20 cellular contexts compared by ENCODE assay signal in genomic region chr21:14528815-14529214, GRCh38. TPM values are rescaled to one million over a fixed set of nuclear protein-coding genes. Genes with fewer than 3 reads are reported as not detected.
DNase-seq lines count a peak whose midpoint lies in the region; ATAC-seq and TF ChIP-seq lines count a peak whose summit lies in the region.
"Had no signal": no experiment of that assay in that cellular context is flagged by ENCODE, and none has a peak within 500 bp of the region (broad histone marks: within the 10 kb centered on the region; RNA-seq: fewer than 3 reads in every experiment).

No MANE protein-coding gene starts in this region.

- peaks cover 26% of the 10 kb centered on the region for H3K36me3 Mint-ChIP-seq in activated CD8-positive, alpha-beta memory T cell treated with anti-CD3 and anti-CD28 coated beads, Interleukin-2, amount 10 ng/mL, durations not matched to agents 7 days and 5 days
- H3K36me3 Mint-ChIP-seq in CD4-positive, alpha-beta T cell (ENCODE audit: low read depth): peaks cover 13% of the 10 kb centered on the region
- peaks cover 36% of the 10 kb centered on the region for H3K36me3 Mint-ChIP-seq in activated T-helper 1 cell treated with anti-CD3 and anti-CD28 coated beads, Interleukin-12 subunit alpha, Interleukin-12 subunit beta, Interleukin-2, Interleukin-4 antibody, amounts not matched to agents 30 ng/mL and 10 ng/mL and 1 ng/mL, durations not matched to agents 14 hours and 24 hours and 36 hours (ENCODE audit: low read depth)

- no peaks in the 10 kb centered on the region for H3K36me3 ChIP-seq in left lung
- H3K36me3 ChIP-seq: brain microvascular endothelial cell, stomach had no signal

- H3K4me1 ChIP-seq in left lung: peaks cover 0 to 84% of the 10 kb centered on the region in 2 donors

- DNase-seq in activated CD8-positive, alpha-beta memory T cell treated with anti-CD3 and anti-CD28 coated beads, Interleukin-2, amount 10 ng/mL, durations not matched to agents 7 days and 5 days: no peak
- no peak for DNase-seq in activated CD8-positive, alpha-beta memory T cell treated with anti-CD3 and anti-CD28 coated beads, Interleukin-2, amount 50 U/mL, for 48 hours
- DNase-seq in CD4-positive, alpha-beta T cell: no peak
- DNase-seq in activated T-helper 1 cell treated with anti-CD3 and anti-CD28 coated beads, Interleukin-12 subunit alpha, Interleukin-12 subunit beta, Interleukin-2, Interleukin-4 antibody, amounts not matched to agents 30 ng/mL and 10 ng/mL and 1 ng/mL, durations not matched to agents 14 hours and 24 hours and 36 hours (ENCODE audit: low spot score): no peak
- no peak for DNase-seq in left lung
- DNase-seq in stimulated activated CD4-positive, alpha-beta T cell treated with anti-CD3 and anti-CD28 coated beads, Interleukin-4, amount 100 ng/mL, for 1 hour: no peak
- DNase-seq: activated gamma-delta T cell treated with Interleukin-2 at 50 U/mL for 16 hours, brain microvascular endothelial cell, DMS79, GOT3, NCI-H1048, NCI-H2107, NCI-H69, stomach had no signal

- H3K4me1 Mint-ChIP-seq in activated CD8-positive, alpha-beta memory T cell treated with anti-CD3 and anti-CD28 coated beads, Interleukin-2, amount 10 ng/mL, durations not matched to agents 7 days and 5 days: peaks cover 63% of the 10 kb centered on the region
- peaks cover 71% of the 10 kb centered on the region for H3K4me1 Mint-ChIP-seq in CD4-positive, alpha-beta T cell (ENCODE audit: low read depth)
- H3K4me1 Mint-ChIP-seq in activated T-helper 1 cell treated with anti-CD3 and anti-CD28 coated beads, Interleukin-12 subunit alpha, Interleukin-12 subunit beta, Interleukin-2, Interleukin-4 antibody, amounts not matched to agents 30 ng/mL and 10 ng/mL and 1 ng/mL, durations not matched to agents 14 hours and 24 hours and 36 hours (ENCODE audit: low read depth): peaks cover 70% of the 10 kb centered on the region

- no peak for TF ChIP-seq CTCF in CD4-positive, alpha-beta T cell (IDR thresholded peaks at IDR 0.05)
- TF ChIP-seq CTCF in left lung (IDR thresholded peaks at IDR 0.05): no peak

- no peaks in the 10 kb centered on the region for H3K27me3 ChIP-seq in CD4-positive, alpha-beta T cell (ENCODE audit: control insufficient read depth, insufficient read depth, low read length)
- H3K27me3 ChIP-seq in left lung: no peaks in the 10 kb centered on the region
- H3K27me3 ChIP-seq: brain microvascular endothelial cell, stomach had no signal

- peak overlapping the region; percentile 76 for H3K27ac Mint-ChIP-seq in activated CD8-positive, alpha-beta memory T cell treated with anti-CD3 and anti-CD28 coated beads, Interleukin-2, amount 10 ng/mL, durations not matched to agents 7 days and 5 days
- H3K27ac Mint-ChIP-seq in CD4-positive, alpha-beta T cell: peak overlapping the region; percentile 50
- peak overlapping the region; percentile 89 for H3K27ac Mint-ChIP-seq in activated T-helper 1 cell treated with anti-CD3 and anti-CD28 coated beads, Interleukin-12 subunit alpha, Interleukin-12 subunit beta, Interleukin-2, Interleukin-4 antibody, amounts not matched to agents 30 ng/mL and 10 ng/mL and 1 ng/mL, durations not matched to agents 14 hours and 24 hours and 36 hours

- H3K9me3 Mint-ChIP-seq in activated CD8-positive, alpha-beta memory T cell treated with anti-CD3 and anti-CD28 coated beads, Interleukin-2, amount 10 ng/mL, durations not matched to agents 7 days and 5 days (ENCODE audit: low read depth): no peaks in the 10 kb centered on the region
- H3K9me3 Mint-ChIP-seq in CD4-positive, alpha-beta T cell: no peaks in the 10 kb centered on the region
- no peaks in the 10 kb centered on the region for H3K9me3 Mint-ChIP-seq in activated T-helper 1 cell treated with anti-CD3 and anti-CD28 coated beads, Interleukin-12 subunit alpha, Interleukin-12 subunit beta, Interleukin-2, Interleukin-4 antibody, amounts not matched to agents 30 ng/mL and 10 ng/mL and 1 ng/mL, durations not matched to agents 14 hours and 24 hours and 36 hours
- H3K9me3 Mint-ChIP-seq: neural crest cell had no signal

- H3K4me3 ChIP-seq in left lung: no peak overlapping the region
- H3K4me3 ChIP-seq: A549, SK-N-MC, stomach had no signal

- peak overlapping the region; percentile 53 for H3K4me3 Mint-ChIP-seq in activated CD8-positive, alpha-beta memory T cell treated with anti-CD3 and anti-CD28 coated beads, Interleukin-2, amount 10 ng/mL, durations not matched to agents 7 days and 5 days
- peak overlapping the region; percentile 62 for H3K4me3 Mint-ChIP-seq in CD4-positive, alpha-beta T cell
- peak overlapping the region; percentile 73 for H3K4me3 Mint-ChIP-seq in activated T-helper 1 cell treated with anti-CD3 and anti-CD28 coated beads, Interleukin-12 subunit alpha, Interleukin-12 subunit beta, Interleukin-2, Interleukin-4 antibody, amounts not matched to agents 30 ng/mL and 10 ng/mL and 1 ng/mL, durations not matched to agents 14 hours and 24 hours and 36 hours
- H3K4me3 Mint-ChIP-seq: neural crest cell had no signal

- no peaks in the 10 kb centered on the region for H3K9me3 ChIP-seq in CD4-positive, alpha-beta T cell (ENCODE audit: control insufficient read depth, low read length)
- H3K9me3 ChIP-seq in left lung: no peaks in the 10 kb centered on the region
- H3K9me3 ChIP-seq: A549, stomach had no signal

- intact Hi-C loops in CD4-positive, alpha-beta T cell (cut with DNase I, micrococcal nuclease): loop anchor here (2.0 to 10.0 kb wide), 3 partner anchors 14 to 206 kb away; no protein-coding TSS in a partner anchor
- intact Hi-C loops in activated T-helper 1 cell treated with anti-CD3 and anti-CD28 coated beads, Interleukin-12 subunit alpha, Interleukin-12 subunit beta, Interleukin-2, Interleukin-4 antibody, amounts not matched to agents 30 ng/mL and 10 ng/mL and 1 ng/mL, durations not matched to agents 14 hours and 24 hours and 36 hours (cut with micrococcal nuclease): loop anchor here (5.0 to 10.0 kb wide), 6 partner anchors 88 to 1206 kb away; no protein-coding TSS in a partner anchor
- intact Hi-C loops in left lung (cut with DNase I): no loop called here

- POLR2A ChIA-PET in CD4-positive, alpha-beta T cell (lab: Charles Lee): no interaction called here

- no peak overlapping the region for H3K27ac ChIP-seq in CD4-positive, alpha-beta T cell (ENCODE audit: low read depth, low read length)
- H3K27ac ChIP-seq in left lung: peak overlapping the region in 1 of 2 donors; percentile 55
- H3K27ac ChIP-seq: A549, brain microvascular endothelial cell, KMS-11, SK-N-MC had no signal

- CTCF ChIA-PET in activated CD8-positive, alpha-beta memory T cell treated with anti-CD3 and anti-CD28 coated beads, Interleukin-2, amount 10 ng/mL, durations not matched to agents 7 days and 5 days (lab: Charles Lee): interaction anchor here (0.8 to 1.4 kb wide), 2 partner anchors 15 to 209 kb away, joined by 3 read pairs; no protein-coding TSS in a partner anchor
- CTCF ChIA-PET in CD4-positive, alpha-beta T cell (lab: Charles Lee): no interaction called here

- no peak for ATAC-seq in activated CD8-positive, alpha-beta memory T cell treated with anti-CD3 and anti-CD28 coated beads, Interleukin-2, amount 10 ng/mL, durations not matched to agents 7 days and 5 days
- ATAC-seq in CD4-positive, alpha-beta T cell (ENCODE audit: poor library complexity): no peak
- ATAC-seq in left lung: peak; percentile 47
- no peak for ATAC-seq in HG02885 (IDR thresholded peaks at IDR 0.05; ENCODE audit: poor library complexity, unreplicated experiment)
- no peak for ATAC-seq in HG03457 (IDR thresholded peaks at IDR 0.05; ENCODE audit: unreplicated experiment)
- ATAC-seq: A549 had no signal

- H3K27me3 Mint-ChIP-seq in activated CD8-positive, alpha-beta memory T cell treated with anti-CD3 and anti-CD28 coated beads, Interleukin-2, amount 10 ng/mL, durations not matched to agents 7 days and 5 days: no peaks in the 10 kb centered on the region
- no peaks in the 10 kb centered on the region for H3K27me3 Mint-ChIP-seq in CD4-positive, alpha-beta T cell
- H3K27me3 Mint-ChIP-seq in activated T-helper 1 cell treated with anti-CD3 and anti-CD28 coated beads, Interleukin-12 subunit alpha, Interleukin-12 subunit beta, Interleukin-2, Interleukin-4 antibody, amounts not matched to agents 30 ng/mL and 10 ng/mL and 1 ng/mL, durations not matched to agents 14 hours and 24 hours and 36 hours (ENCODE audit: insufficient read depth): no peaks in the 10 kb centered on the region

RNA-seq across cellular contexts. Expression of gene SAMSN1, which starts 17.3 kb away (rescaled TPM):
- total RNA-seq in activated CD8-positive, alpha-beta memory T cell treated with anti-CD3 and anti-CD28 coated beads, Interleukin-2, amount 10 ng/mL, durations not matched to agents 7 days and 5 days: 100 to 1,000 TPM in 1 of 2 experiments, 10 to 100 TPM in 1; 58.9 to 126 TPM
- total RNA-seq in CD4-positive, alpha-beta T cell: 10 to 100 TPM; 51.2 to 51.3 TPM
- 115 and 119 TPM in 2 replicates for total RNA-seq in activated T-helper 1 cell treated with anti-CD3 and anti-CD28 coated beads, Interleukin-12 subunit alpha, Interleukin-12 subunit beta, Interleukin-2, Interleukin-4 antibody, amounts not matched to agents 30 ng/mL and 10 ng/mL and 1 ng/mL, durations not matched to agents 14 hours and 24 hours and 36 hours
- total RNA-seq in left lung: 10 to 100 TPM in 1 of 2 donors, 1 to 10 TPM in 1; 9.9 to 45.7 TPM
- total RNA-seq: neural crest cell had no signal

Comparison
In these comparisons a context has a peak if more than half of its experiments do, and no peak if none do; other contexts are left out.
1. intact Hi-C loops: an anchor here in CD4-positive, alpha-beta T cell (2.0 to 10.0 kb wide) and activated T-helper 1 cell treated with anti-CD3 and anti-CD28 coated beads, Interleukin-12 subunit alpha, Interleukin-12 subunit beta, Interleukin-2, Interleukin-4 antibody, amounts not matched to agents 30 ng/mL and 10 ng/mL and 1 ng/mL, durations not matched to agents 14 hours and 24 hours and 36 hours (5.0 to 10.0 kb wide); none called in left lung.